In the genomic region with DNA sequence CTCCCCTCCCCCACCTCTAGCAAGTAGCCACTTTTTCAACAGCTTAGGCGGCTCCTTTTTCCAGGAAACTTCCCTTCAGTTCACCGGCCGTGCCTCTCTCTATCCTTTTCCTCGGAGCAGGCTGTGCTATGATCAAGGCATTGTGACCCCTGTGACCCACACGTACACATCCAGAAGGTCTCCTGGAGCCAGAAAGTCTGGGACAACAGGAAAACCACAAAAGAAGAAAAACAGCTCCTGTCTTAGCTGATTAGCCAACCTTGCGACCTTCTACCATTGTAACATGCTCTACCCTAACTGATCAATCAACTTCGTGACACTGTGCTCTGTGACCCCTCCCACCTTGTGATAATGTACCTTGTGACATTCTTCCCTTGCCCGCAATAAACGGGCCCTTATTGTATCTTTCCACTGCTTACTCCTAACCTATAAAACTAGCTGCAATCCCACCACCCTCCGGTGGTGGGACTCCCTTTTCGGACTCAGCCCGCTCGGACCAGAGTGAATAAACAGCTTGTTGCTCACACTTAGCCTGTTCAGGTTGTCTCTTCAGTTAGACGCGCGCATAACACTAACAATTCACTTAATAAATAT, we compare ENCODE assay signal across 1 cellular context.
TF ChIP-seq lines count a peak whose summit lies in the region.

No MANE protein-coding gene starts in this region.

TF ChIP-seq in K562, 482 proteins besides CTCF, POLR2A, EP300 and RAD21 (continued from another document):
- TF ChIP-seq, protein P1, sequence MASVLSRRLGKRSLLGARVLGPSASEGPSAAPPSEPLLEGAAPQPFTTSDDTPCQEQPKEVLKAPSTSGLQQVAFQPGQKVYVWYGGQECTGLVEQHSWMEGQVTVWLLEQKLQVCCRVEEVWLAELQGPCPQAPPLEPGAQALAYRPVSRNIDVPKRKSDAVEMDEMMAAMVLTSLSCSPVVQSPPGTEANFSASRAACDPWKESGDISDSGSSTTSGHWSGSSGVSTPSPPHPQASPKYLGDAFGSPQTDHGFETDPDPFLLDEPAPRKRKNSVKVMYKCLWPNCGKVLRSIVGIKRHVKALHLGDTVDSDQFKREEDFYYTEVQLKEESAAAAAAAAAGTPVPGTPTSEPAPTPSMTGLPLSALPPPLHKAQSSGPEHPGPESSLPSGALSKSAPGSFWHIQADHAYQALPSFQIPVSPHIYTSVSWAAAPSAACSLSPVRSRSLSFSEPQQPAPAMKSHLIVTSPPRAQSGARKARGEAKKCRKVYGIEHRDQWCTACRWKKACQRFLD (CRISPR knock-in tag; IDR thresholded peaks at IDR 0.05): peak; percentile 51
- TF ChIP-seq, protein P2, sequence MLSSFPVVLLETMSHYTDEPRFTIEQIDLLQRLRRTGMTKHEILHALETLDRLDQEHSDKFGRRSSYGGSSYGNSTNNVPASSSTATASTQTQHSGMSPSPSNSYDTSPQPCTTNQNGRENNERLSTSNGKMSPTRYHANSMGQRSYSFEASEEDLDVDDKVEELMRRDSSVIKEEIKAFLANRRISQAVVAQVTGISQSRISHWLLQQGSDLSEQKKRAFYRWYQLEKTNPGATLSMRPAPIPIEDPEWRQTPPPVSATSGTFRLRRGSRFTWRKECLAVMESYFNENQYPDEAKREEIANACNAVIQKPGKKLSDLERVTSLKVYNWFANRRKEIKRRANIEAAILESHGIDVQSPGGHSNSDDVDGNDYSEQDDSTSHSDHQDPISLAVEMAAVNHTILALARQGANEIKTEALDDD (IDR thresholded peaks at IDR 0.05): peak; percentile 93
- TF ChIP-seq ILF3 (IDR thresholded peaks at IDR 0.05; ENCODE audit: borderline replicate concordance): no peak
- TF ChIP-seq, protein P3, sequence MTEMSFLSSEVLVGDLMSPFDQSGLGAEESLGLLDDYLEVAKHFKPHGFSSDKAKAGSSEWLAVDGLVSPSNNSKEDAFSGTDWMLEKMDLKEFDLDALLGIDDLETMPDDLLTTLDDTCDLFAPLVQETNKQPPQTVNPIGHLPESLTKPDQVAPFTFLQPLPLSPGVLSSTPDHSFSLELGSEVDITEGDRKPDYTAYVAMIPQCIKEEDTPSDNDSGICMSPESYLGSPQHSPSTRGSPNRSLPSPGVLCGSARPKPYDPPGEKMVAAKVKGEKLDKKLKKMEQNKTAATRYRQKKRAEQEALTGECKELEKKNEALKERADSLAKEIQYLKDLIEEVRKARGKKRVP (CRISPR knock-in tag; IDR thresholded peaks at IDR 0.05): 0 out of 2 replicates have a peak, but pooled peaks have one; percentile 7
- TF ChIP-seq SUPT5H (IDR thresholded peaks at IDR 0.05): peak; percentile 84
- no peak for TF ChIP-seq ZNF146 (CRISPR knock-in tag; IDR thresholded peaks at IDR 0.05; ENCODE audit: unreplicated experiment)
- TF ChIP-seq ZNF174 (CRISPR knock-in tag; IDR thresholded peaks at IDR 0.05): no peak
- TF ChIP-seq, protein P4, sequence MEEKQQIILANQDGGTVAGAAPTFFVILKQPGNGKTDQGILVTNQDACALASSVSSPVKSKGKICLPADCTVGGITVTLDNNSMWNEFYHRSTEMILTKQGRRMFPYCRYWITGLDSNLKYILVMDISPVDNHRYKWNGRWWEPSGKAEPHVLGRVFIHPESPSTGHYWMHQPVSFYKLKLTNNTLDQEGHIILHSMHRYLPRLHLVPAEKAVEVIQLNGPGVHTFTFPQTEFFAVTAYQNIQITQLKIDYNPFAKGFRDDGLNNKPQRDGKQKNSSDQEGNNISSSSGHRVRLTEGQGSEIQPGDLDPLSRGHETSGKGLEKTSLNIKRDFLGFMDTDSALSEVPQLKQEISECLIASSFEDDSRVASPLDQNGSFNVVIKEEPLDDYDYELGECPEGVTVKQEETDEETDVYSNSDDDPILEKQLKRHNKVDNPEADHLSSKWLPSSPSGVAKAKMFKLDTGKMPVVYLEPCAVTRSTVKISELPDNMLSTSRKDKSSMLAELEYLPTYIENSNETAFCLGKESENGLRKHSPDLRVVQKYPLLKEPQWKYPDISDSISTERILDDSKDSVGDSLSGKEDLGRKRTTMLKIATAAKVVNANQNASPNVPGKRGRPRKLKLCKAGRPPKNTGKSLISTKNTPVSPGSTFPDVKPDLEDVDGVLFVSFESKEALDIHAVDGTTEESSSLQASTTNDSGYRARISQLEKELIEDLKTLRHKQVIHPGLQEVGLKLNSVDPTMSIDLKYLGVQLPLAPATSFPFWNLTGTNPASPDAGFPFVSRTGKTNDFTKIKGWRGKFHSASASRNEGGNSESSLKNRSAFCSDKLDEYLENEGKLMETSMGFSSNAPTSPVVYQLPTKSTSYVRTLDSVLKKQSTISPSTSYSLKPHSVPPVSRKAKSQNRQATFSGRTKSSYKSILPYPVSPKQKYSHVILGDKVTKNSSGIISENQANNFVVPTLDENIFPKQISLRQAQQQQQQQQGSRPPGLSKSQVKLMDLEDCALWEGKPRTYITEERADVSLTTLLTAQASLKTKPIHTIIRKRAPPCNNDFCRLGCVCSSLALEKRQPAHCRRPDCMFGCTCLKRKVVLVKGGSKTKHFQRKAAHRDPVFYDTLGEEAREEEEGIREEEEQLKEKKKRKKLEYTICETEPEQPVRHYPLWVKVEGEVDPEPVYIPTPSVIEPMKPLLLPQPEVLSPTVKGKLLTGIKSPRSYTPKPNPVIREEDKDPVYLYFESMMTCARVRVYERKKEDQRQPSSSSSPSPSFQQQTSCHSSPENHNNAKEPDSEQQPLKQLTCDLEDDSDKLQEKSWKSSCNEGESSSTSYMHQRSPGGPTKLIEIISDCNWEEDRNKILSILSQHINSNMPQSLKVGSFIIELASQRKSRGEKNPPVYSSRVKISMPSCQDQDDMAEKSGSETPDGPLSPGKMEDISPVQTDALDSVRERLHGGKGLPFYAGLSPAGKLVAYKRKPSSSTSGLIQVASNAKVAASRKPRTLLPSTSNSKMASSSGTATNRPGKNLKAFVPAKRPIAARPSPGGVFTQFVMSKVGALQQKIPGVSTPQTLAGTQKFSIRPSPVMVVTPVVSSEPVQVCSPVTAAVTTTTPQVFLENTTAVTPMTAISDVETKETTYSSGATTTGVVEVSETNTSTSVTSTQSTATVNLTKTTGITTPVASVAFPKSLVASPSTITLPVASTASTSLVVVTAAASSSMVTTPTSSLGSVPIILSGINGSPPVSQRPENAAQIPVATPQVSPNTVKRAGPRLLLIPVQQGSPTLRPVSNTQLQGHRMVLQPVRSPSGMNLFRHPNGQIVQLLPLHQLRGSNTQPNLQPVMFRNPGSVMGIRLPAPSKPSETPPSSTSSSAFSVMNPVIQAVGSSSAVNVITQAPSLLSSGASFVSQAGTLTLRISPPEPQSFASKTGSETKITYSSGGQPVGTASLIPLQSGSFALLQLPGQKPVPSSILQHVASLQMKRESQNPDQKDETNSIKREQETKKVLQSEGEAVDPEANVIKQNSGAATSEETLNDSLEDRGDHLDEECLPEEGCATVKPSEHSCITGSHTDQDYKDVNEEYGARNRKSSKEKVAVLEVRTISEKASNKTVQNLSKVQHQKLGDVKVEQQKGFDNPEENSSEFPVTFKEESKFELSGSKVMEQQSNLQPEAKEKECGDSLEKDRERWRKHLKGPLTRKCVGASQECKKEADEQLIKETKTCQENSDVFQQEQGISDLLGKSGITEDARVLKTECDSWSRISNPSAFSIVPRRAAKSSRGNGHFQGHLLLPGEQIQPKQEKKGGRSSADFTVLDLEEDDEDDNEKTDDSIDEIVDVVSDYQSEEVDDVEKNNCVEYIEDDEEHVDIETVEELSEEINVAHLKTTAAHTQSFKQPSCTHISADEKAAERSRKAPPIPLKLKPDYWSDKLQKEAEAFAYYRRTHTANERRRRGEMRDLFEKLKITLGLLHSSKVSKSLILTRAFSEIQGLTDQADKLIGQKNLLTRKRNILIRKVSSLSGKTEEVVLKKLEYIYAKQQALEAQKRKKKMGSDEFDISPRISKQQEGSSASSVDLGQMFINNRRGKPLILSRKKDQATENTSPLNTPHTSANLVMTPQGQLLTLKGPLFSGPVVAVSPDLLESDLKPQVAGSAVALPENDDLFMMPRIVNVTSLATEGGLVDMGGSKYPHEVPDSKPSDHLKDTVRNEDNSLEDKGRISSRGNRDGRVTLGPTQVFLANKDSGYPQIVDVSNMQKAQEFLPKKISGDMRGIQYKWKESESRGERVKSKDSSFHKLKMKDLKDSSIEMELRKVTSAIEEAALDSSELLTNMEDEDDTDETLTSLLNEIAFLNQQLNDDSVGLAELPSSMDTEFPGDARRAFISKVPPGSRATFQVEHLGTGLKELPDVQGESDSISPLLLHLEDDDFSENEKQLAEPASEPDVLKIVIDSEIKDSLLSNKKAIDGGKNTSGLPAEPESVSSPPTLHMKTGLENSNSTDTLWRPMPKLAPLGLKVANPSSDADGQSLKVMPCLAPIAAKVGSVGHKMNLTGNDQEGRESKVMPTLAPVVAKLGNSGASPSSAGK (IDR thresholded peaks at IDR 0.05): no peak
- TF ChIP-seq KLF16 (IDR thresholded peaks at IDR 0.05): peak; percentile 66; the same call in 1 of the 2 replicates
- TF ChIP-seq PTRF (tag; IDR thresholded peaks at IDR 0.05): no peak
- TF ChIP-seq, protein P5, sequence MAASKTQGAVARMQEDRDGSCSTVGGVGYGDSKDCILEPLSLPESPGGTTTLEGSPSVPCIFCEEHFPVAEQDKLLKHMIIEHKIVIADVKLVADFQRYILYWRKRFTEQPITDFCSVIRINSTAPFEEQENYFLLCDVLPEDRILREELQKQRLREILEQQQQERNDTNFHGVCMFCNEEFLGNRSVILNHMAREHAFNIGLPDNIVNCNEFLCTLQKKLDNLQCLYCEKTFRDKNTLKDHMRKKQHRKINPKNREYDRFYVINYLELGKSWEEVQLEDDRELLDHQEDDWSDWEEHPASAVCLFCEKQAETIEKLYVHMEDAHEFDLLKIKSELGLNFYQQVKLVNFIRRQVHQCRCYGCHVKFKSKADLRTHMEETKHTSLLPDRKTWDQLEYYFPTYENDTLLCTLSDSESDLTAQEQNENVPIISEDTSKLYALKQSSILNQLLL (CRISPR knock-in tag; IDR thresholded peaks at IDR 0.05; ENCODE audit: borderline replicate concordance): no peak
- TF ChIP-seq KLF10 (CRISPR knock-in tag; IDR thresholded peaks at IDR 0.05): no peak
- TF ChIP-seq ZNF707 (CRISPR knock-in tag; conservative IDR thresholded peaks at IDR 0.05): no peak
- TF ChIP-seq, protein P6, sequence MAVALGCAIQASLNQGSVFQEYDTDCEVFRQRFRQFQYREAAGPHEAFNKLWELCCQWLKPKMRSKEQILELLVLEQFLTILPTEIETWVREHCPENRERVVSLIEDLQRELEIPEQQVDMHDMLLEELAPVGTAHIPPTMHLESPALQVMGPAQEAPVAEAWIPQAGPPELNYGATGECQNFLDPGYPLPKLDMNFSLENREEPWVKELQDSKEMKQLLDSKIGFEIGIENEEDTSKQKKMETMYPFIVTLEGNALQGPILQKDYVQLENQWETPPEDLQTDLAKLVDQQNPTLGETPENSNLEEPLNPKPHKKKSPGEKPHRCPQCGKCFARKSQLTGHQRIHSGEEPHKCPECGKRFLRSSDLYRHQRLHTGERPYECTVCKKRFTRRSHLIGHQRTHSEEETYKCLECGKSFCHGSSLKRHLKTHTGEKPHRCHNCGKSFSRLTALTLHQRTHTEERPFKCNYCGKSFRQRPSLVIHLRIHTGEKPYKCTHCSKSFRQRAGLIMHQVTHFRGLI (CRISPR knock-in tag; IDR thresholded peaks at IDR 0.05): no peak
- peak; percentile 52; the same call in 1 of the 2 replicates for TF ChIP-seq JUN (IDR thresholded peaks at IDR 0.05; ENCODE audit: borderline replicate concordance, low read depth, low read length)
- TF ChIP-seq JUN (CRISPR knock-in tag; IDR thresholded peaks at IDR 0.05; ENCODE audit: borderline replicate concordance): no peak
- TF ChIP-seq SRSF9 (IDR thresholded peaks at IDR 0.05; ENCODE audit: borderline replicate concordance, low read depth, low read length): no peak
- TF ChIP-seq STAT5B (CRISPR knock-in tag; IDR thresholded peaks at IDR 0.05): no peak
- no peak for TF ChIP-seq RBM22 (IDR thresholded peaks at IDR 0.05; ENCODE audit: low read depth, low read length, poor library complexity, severe bottlenecking)
- no peak; the same call in 1 of the 2 replicates for TF ChIP-seq BRD4 (IDR thresholded peaks at IDR 0.05)
- TF ChIP-seq, protein P7, sequence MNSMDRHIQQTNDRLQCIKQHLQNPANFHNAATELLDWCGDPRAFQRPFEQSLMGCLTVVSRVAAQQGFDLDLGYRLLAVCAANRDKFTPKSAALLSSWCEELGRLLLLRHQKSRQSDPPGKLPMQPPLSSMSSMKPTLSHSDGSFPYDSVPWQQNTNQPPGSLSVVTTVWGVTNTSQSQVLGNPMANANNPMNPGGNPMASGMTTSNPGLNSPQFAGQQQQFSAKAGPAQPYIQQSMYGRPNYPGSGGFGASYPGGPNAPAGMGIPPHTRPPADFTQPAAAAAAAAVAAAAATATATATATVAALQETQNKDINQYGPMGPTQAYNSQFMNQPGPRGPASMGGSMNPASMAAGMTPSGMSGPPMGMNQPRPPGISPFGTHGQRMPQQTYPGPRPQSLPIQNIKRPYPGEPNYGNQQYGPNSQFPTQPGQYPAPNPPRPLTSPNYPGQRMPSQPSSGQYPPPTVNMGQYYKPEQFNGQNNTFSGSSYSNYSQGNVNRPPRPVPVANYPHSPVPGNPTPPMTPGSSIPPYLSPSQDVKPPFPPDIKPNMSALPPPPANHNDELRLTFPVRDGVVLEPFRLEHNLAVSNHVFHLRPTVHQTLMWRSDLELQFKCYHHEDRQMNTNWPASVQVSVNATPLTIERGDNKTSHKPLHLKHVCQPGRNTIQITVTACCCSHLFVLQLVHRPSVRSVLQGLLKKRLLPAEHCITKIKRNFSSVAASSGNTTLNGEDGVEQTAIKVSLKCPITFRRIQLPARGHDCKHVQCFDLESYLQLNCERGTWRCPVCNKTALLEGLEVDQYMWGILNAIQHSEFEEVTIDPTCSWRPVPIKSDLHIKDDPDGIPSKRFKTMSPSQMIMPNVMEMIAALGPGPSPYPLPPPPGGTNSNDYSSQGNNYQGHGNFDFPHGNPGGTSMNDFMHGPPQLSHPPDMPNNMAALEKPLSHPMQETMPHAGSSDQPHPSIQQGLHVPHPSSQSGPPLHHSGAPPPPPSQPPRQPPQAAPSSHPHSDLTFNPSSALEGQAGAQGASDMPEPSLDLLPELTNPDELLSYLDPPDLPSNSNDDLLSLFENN (IDR thresholded peaks at IDR 0.05; ENCODE audit: low read depth in 2 of 2, low read length in 2 of 2): peak in 1 of 2 experiments; percentile 77; a peak in 1 of 4 replicates
- no peak for TF ChIP-seq HEY1 (CRISPR knock-in tag; IDR thresholded peaks at IDR 0.05; ENCODE audit: borderline replicate concordance)
- TF ChIP-seq, protein P8, sequence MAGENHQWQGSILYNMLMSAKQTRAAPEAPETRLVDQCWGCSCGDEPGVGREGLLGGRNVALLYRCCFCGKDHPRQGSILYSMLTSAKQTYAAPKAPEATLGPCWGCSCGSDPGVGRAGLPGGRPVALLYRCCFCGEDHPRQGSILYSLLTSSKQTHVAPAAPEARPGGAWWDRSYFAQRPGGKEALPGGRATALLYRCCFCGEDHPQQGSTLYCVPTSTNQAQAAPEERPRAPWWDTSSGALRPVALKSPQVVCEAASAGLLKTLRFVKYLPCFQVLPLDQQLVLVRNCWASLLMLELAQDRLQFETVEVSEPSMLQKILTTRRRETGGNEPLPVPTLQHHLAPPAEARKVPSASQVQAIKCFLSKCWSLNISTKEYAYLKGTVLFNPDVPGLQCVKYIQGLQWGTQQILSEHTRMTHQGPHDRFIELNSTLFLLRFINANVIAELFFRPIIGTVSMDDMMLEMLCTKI (IDR thresholded peaks at IDR 0.05; ENCODE audit: partially characterized antibody): no peak
- no peak; the same call in 1 of the 2 replicates for TF ChIP-seq GATAD2A (IDR thresholded peaks at IDR 0.05)
- no peak; the same call in 1 of the 2 replicates for TF ChIP-seq GABPA (tag; conservative IDR thresholded peaks at IDR 0.05; ENCODE audit: low read depth)
- TF ChIP-seq CHD2 (IDR thresholded peaks at IDR 0.05; ENCODE audit: low read depth, low read length): peak; percentile 76
- peak; percentile 65; the same call in 1 of the 2 replicates for TF ChIP-seq CC2D1A (IDR thresholded peaks at IDR 0.05)
